Comparison of ENCODE assay signal across 23 cellular contexts in the genomic region with DNA sequence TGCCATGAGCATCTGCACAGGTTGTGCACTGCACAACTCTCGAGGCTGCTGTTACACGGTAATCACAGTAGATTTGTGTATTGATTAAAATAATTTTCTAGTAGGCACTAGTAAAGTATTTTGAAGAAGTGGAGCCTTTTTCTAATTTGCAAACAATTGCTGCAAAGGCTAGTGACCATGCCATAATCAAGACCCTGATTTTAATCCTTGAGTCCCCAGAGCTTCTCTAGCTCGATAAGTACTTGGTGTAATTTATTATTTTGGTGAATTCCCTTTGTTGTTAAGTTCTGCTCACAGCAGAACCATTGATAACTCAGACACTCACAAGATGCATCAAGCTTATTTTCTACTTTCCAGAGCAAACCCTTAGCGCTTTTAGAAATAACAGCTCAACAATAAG. TPM values are rescaled to one million over a fixed set of nuclear protein-coding genes. Genes with fewer than 3 reads are reported as not detected.
"Had no signal": no experiment of that assay in that cellular context is flagged by ENCODE, and none has a peak within 500 bp of the region (broad histone marks: within the 10 kb centered on the region; RNA-seq: fewer than 3 reads in every experiment).

No MANE protein-coding gene starts in this region.

- ATAC-seq: HepG2 had no signal

- H3K4me3 ChIP-seq: adrenal gland had no signal

- H3K27me3 Mint-ChIP-seq: activated CD4-positive, alpha-beta memory T cell treated with anti-CD3 and anti-CD28 coated beads for 36 hours; activated CD4-positive, alpha-beta T cell treated with anti-CD3 and anti-CD28 coated beads, Interleukin-2, amount 10 ng/mL, durations not matched to agents 7 days and 5 days; activated naive CD4-positive, alpha-beta T cell treated with anti-CD3 and anti-CD28 coated beads, Interleukin-2, amount 10 ng/mL, durations not matched to agents 7 days and 5 days; activated naive CD8-positive, alpha-beta T cell treated with anti-CD3 and anti-CD28 coated beads for 36 hours had no signal

- H3K4me1 ChIP-seq: adrenal gland had no signal

- H3K27ac Mint-ChIP-seq: activated CD4-positive, alpha-beta memory T cell treated with anti-CD3 and anti-CD28 coated beads for 36 hours; activated CD4-positive, alpha-beta T cell treated with anti-CD3 and anti-CD28 coated beads, Interleukin-2, amount 10 ng/mL, durations not matched to agents 7 days and 5 days; activated naive CD4-positive, alpha-beta T cell treated with anti-CD3 and anti-CD28 coated beads, Interleukin-2, amount 10 ng/mL, durations not matched to agents 7 days and 5 days; activated naive CD8-positive, alpha-beta T cell treated with anti-CD3 and anti-CD28 coated beads for 36 hours; activated T-helper 2 cell treated with anti-CD3 and anti-CD28 coated beads, Interferon-gamma antibody, Interleukin-2, Interleukin-4, amounts not matched to agents 10 μg/mL and 5 μg/mL and 100 μg/mL, durations not matched to agents 14 hours and 24 hours and 36 hours had no signal

- DNase-seq: activated CD4-positive, alpha-beta memory T cell treated with anti-CD3 and anti-CD28 coated beads for 36 hours; activated CD4-positive, alpha-beta T cell treated with anti-CD3 and anti-CD28 coated beads, Interleukin-2, amount 10 ng/mL, durations not matched to agents 7 days and 5 days; activated CD4-positive, CD25-positive, alpha-beta regulatory T cell; activated gamma-delta T cell treated with Interleukin-2 at 50 U/mL for 16 hours; activated naive CD4-positive, alpha-beta T cell treated with anti-CD3 and anti-CD28 coated beads, Interleukin-2, amount 10 ng/mL, durations not matched to agents 7 days and 5 days; activated naive CD8-positive, alpha-beta T cell treated with anti-CD3 and anti-CD28 coated beads for 36 hours; activated T-cell treated with anti-CD3 and anti-CD28 coated beads for 4 hours; activated T-cell treated with anti-CD3 and anti-CD28 coated beads, Interleukin-2, amount 50 U/mL, for 48 hours; adrenal gland; anterior cingulate cortex; central memory CD4-positive, alpha-beta T cell; MM.1S; NCI-H1105 treated with DMSO at 0.1 percent for 48 hours; NCI-H1436 treated with DMSO at 0.1 percent for 48 hours; NCI-H187; NCI-H2081; NCI-H446; NCI-H524; SIG-M5; T-helper 9 cell had no signal

- H3K4me3 Mint-ChIP-seq: activated CD4-positive, alpha-beta memory T cell treated with anti-CD3 and anti-CD28 coated beads for 36 hours; activated CD4-positive, alpha-beta T cell treated with anti-CD3 and anti-CD28 coated beads, Interleukin-2, amount 10 ng/mL, durations not matched to agents 7 days and 5 days; activated naive CD4-positive, alpha-beta T cell treated with anti-CD3 and anti-CD28 coated beads, Interleukin-2, amount 10 ng/mL, durations not matched to agents 7 days and 5 days; activated naive CD8-positive, alpha-beta T cell treated with anti-CD3 and anti-CD28 coated beads for 36 hours had no signal

- H3K4me1 Mint-ChIP-seq: activated CD4-positive, alpha-beta T cell treated with anti-CD3 and anti-CD28 coated beads, Interleukin-2, amount 10 ng/mL, durations not matched to agents 7 days and 5 days; activated naive CD4-positive, alpha-beta T cell treated with anti-CD3 and anti-CD28 coated beads, Interleukin-2, amount 10 ng/mL, durations not matched to agents 7 days and 5 days; activated naive CD8-positive, alpha-beta T cell treated with anti-CD3 and anti-CD28 coated beads for 36 hours had no signal

- H3K36me3 ChIP-seq: adrenal gland had no signal

- H3K36me3 Mint-ChIP-seq: activated CD4-positive, alpha-beta memory T cell treated with anti-CD3 and anti-CD28 coated beads for 36 hours; activated naive CD4-positive, alpha-beta T cell treated with anti-CD3 and anti-CD28 coated beads, Interleukin-2, amount 10 ng/mL, durations not matched to agents 7 days and 5 days; activated naive CD8-positive, alpha-beta T cell treated with anti-CD3 and anti-CD28 coated beads for 36 hours had no signal

- H3K9me3 ChIP-seq: adrenal gland had no signal

- H3K9me3 Mint-ChIP-seq: activated CD4-positive, alpha-beta memory T cell treated with anti-CD3 and anti-CD28 coated beads for 36 hours; activated CD4-positive, alpha-beta T cell treated with anti-CD3 and anti-CD28 coated beads, Interleukin-2, amount 10 ng/mL, durations not matched to agents 7 days and 5 days; activated naive CD4-positive, alpha-beta T cell treated with anti-CD3 and anti-CD28 coated beads, Interleukin-2, amount 10 ng/mL, durations not matched to agents 7 days and 5 days; activated naive CD8-positive, alpha-beta T cell treated with anti-CD3 and anti-CD28 coated beads for 36 hours; activated T-helper 2 cell treated with anti-CD3 and anti-CD28 coated beads, Interferon-gamma antibody, Interleukin-2, Interleukin-4, amounts not matched to agents 10 μg/mL and 5 μg/mL and 100 μg/mL, durations not matched to agents 14 hours and 24 hours and 36 hours had no signal

- H3K27me3 ChIP-seq: adrenal gland had no signal

RNA-seq across cellular contexts. Expression of gene FBLN2, which starts 33.9 kb away (rescaled TPM):
- total RNA-seq: activated CD4-positive, alpha-beta memory T cell treated with anti-CD3 and anti-CD28 coated beads for 36 hours; activated CD4-positive, alpha-beta T cell treated with anti-CD3 and anti-CD28 coated beads, Interleukin-2, amount 10 ng/mL, durations not matched to agents 7 days and 5 days; activated T-helper 2 cell treated with anti-CD3 and anti-CD28 coated beads, Interferon-gamma antibody, Interleukin-2, Interleukin-4, amounts not matched to agents 10 μg/mL and 5 μg/mL and 100 μg/mL, durations not matched to agents 14 hours and 24 hours and 36 hours; HepG2; T-helper 1 cell treated with Interleukin-12 subunit alpha and Interleukin-12 subunit beta and Interleukin-4 antibody, amounts not matched to agents 30 ng/mL and 1 ng/mL, for 36 hours had no signal
